Comparison of ENCODE assay signal across 8 cellular contexts in the genomic region with DNA sequence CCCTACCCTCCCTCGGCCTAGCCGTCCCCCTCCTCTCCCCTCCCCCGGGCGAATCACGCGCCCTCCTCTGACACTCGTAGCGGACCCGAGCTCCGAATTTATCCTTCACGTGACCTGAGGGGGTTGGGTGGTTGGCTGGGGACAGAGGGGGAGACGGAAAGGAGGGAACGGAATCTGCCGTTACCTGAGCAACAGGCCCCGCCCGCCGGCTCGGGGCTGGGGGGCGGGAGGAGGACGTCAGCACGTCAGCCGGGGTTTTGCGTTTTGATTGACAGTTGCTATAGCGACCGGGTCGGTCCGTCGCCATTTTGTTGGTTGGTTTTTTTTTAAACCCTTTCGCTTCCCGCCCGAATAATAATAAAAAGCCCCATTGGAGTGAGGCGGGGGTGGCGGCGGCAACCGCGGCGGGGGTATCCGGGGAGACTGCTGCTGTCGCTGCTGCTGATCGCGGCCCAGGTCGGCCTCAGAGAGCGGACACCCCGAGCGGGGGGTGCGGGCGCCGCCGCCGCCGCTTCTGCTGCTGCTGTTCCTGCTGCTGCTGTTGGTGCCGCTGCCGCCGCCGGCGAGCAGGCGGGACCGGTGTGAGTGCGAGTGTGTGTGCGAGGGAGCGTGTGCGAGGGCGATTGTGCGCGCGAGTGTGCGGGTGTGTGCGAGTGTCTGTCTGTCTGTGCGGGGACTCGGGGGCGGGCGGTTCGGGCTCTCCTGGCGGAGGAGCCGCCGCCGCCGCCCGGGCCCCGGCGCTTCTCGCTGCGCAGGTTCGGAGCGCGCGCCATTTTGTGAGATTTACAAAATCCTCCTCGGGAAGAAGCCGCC. TPM values are rescaled to one million over a fixed set of nuclear protein-coding genes. Genes with fewer than 3 reads are reported as not detected.
A peak's percentile ranks its signal among the peaks of the same experiment; 100 is the strongest.
DNase-seq lines count a peak whose midpoint lies in the region; ATAC-seq lines count a peak whose summit lies in the region.

A gene (plus strand): TSS at position 286 of the 813 bp plus-strand sequence. CDS start 53,602 bp downstream, outside the sequence.

- peak within 1 kb of the TSS; percentile 80 to 100 for H3K14ac ChIP-seq in mesenchymal stem cell (ENCODE audit: low read length in 2 of 2)

- peak within 1 kb of the TSS; percentile 68 to 100 for H3K23ac ChIP-seq in mesenchymal stem cell (ENCODE audit: low read length in 2 of 2)

- peak within 1 kb of the TSS; percentile 95 for H3K4me3 Mint-ChIP-seq in activated CD8-positive, alpha-beta memory T cell treated with anti-CD3 and anti-CD28 coated beads, Interleukin-2, amount 10 ng/mL, durations not matched to agents 7 days and 5 days

- H3K4me1 ChIP-seq in NT2/D1 (ENCODE audit: insufficient read depth, insufficient read length) (peaks cover 4% of the 10 kb centered on the region), endocrine pancreas (ENCODE audit: control insufficient read depth, insufficient read depth, low read length) (peaks cover 23% of the 10 kb centered on the region), mesenchymal stem cell (ENCODE audit: control insufficient read depth, insufficient read depth, low read depth, low read length) (no peaks in the 10 kb centered on the region)

- H3K4me3 ChIP-seq in NT2/D1 (ENCODE audit: insufficient read length, low read depth) (peak within 1 kb of the TSS; percentile 94), endocrine pancreas (ENCODE audit: control insufficient read depth, insufficient read depth, low read length) (peak within 1 kb of the TSS; percentile 88), mesenchymal stem cell (ENCODE audit: insufficient read depth in 1 of 2, low read depth in 1 of 2, low read length in 2 of 2) (peak within 1 kb of the TSS; percentile 92 to 98)

- H3K9me3 ChIP-seq in NT2/D1 (ENCODE audit: insufficient read depth, low read length) (no peaks in the 10 kb centered on the region), endocrine pancreas (ENCODE audit: control insufficient read depth, low read length) (no peaks in the 10 kb centered on the region), mesenchymal stem cell (ENCODE audit: control insufficient read depth, low read length) (no peaks in the 10 kb centered on the region)

- DNase-seq in COR-L47 (lab: John Stamatoyannopoulos, UW) (peak; percentile 99), HUDEP-2 (lab: John Stamatoyannopoulos, UW; ENCODE audit: unreplicated experiment in 76 of 76) (peak; percentile 83 to 100 (median 99)), NT2/D1 (ENCODE audit: low read depth, low spot score) (peak; percentile 100), mesenchymal stem cell (peak; percentile 100)
- peak; percentile 99 for DNase-seq in activated CD8-positive, alpha-beta memory T cell treated with anti-CD3 and anti-CD28 coated beads, Interleukin-2, amount 10 ng/mL, durations not matched to agents 7 days and 5 days
- peak; percentile 98 for DNase-seq in stimulated activated CD8-positive, alpha-beta memory T cell treated with anti-CD3 and anti-CD28 coated beads, Interleukin-12 subunit alpha, Interleukin-12 subunit beta, amount 100 ng/mL, for 4 hours (ENCODE audit: low read depth)

- no peaks in the 10 kb centered on the region for H3K27me3 ChIP-seq in NT2/D1 (ENCODE audit: insufficient read depth, insufficient read length)
- H3K27me3 ChIP-seq in endocrine pancreas (ENCODE audit: control insufficient read depth, insufficient read depth, low read length): no peaks in the 10 kb centered on the region
- no peaks in the 10 kb centered on the region for H3K27me3 ChIP-seq in mesenchymal stem cell (ENCODE audit: control insufficient read depth in 1 of 2, insufficient read depth in 1 of 2, low read length in 2 of 2)

- H3K79me1 ChIP-seq in mesenchymal stem cell (replicated peaks; ENCODE audit: low read length, poor library complexity, severe bottlenecking): no peaks in the 10 kb centered on the region

- H3K4me1 Mint-ChIP-seq in activated CD8-positive, alpha-beta memory T cell treated with anti-CD3 and anti-CD28 coated beads, Interleukin-2, amount 10 ng/mL, durations not matched to agents 7 days and 5 days: peaks cover 39% of the 10 kb centered on the region

- peak within 1 kb of the TSS; percentile 93 for H3K27ac ChIP-seq in mesenchymal stem cell (ENCODE audit: low read length, poor library complexity, severe bottlenecking)

- H2BK15ac ChIP-seq in mesenchymal stem cell (ENCODE audit: low read depth, poor library complexity, severe bottlenecking): peak within 1 kb of the TSS; percentile 99

- H3K36me3 ChIP-seq in NT2/D1 (ENCODE audit: insufficient read depth, insufficient read length, low read length) (peaks cover 5% of the 10 kb centered on the region), endocrine pancreas (ENCODE audit: control insufficient read depth, insufficient read depth, low read length) (no peaks in the 10 kb centered on the region), mesenchymal stem cell (ENCODE audit: control insufficient read depth in 1 of 2, insufficient read depth in 2 of 2, low read depth in 1 of 2, low read length in 2 of 2) (no peaks in the 10 kb centered on the region)

- H4K91ac ChIP-seq in mesenchymal stem cell (ENCODE audit: low read length): peak within 1 kb of the TSS; percentile 99

- H2BK5ac ChIP-seq in mesenchymal stem cell (ENCODE audit: low read depth, low read length, poor library complexity, severe bottlenecking): peak within 1 kb of the TSS; percentile 97

- no peak within 1 kb of the TSS for H2AK5ac ChIP-seq in mesenchymal stem cell (ENCODE audit: low read length, severe bottlenecking)

- peak within 1 kb of the TSS; percentile 96 for H4K8ac ChIP-seq in mesenchymal stem cell (ENCODE audit: low read length)

- H3K4me2 ChIP-seq in mesenchymal stem cell (ENCODE audit: low read length, poor library complexity, severe bottlenecking): peak within 1 kb of the TSS; percentile 53

- H2BK12ac ChIP-seq in mesenchymal stem cell (ENCODE audit: low read length in 2 of 2): peak within 1 kb of the TSS; percentile 94 to 99

- ATAC-seq in GM21381 (IDR thresholded peaks at IDR 0.05; ENCODE audit: unreplicated experiment): peak; percentile 57
- peak; percentile 78 for ATAC-seq in activated CD8-positive, alpha-beta memory T cell treated with anti-CD3 and anti-CD28 coated beads, Interleukin-2, amount 10 ng/mL, durations not matched to agents 7 days and 5 days

- peak within 1 kb of the TSS; percentile 99 to 100 for H3K4ac ChIP-seq in mesenchymal stem cell (ENCODE audit: low read depth in 1 of 2, low read length in 2 of 2)

- H3K18ac ChIP-seq in mesenchymal stem cell (ENCODE audit: low read depth in 1 of 2, low read length in 2 of 2): peak within 1 kb of the TSS; percentile 97 to 100

- no peaks in the 10 kb centered on the region for H3K27me3 Mint-ChIP-seq in activated CD8-positive, alpha-beta memory T cell treated with anti-CD3 and anti-CD28 coated beads, Interleukin-2, amount 10 ng/mL, durations not matched to agents 7 days and 5 days

- H3K9ac ChIP-seq in NT2/D1 (ENCODE audit: insufficient read length, low read depth) (peak within 1 kb of the TSS; percentile 100), endocrine pancreas (ENCODE audit: control insufficient read depth, insufficient read depth, low read length) (peak within 1 kb of the TSS; percentile 88), mesenchymal stem cell (ENCODE audit: low read length) (peak within 1 kb of the TSS; percentile 100)

- CTCF ChIA-PET in activated CD8-positive, alpha-beta memory T cell treated with anti-CD3 and anti-CD28 coated beads, Interleukin-2, amount 10 ng/mL, durations not matched to agents 7 days and 5 days (lab: Charles Lee): interaction anchor here (1.0 kb wide), 1 partner anchor 146 kb away, joined by 4 read pairs; no protein-coding TSS in a partner anchor

- H2AFZ ChIP-seq in mesenchymal stem cell (ENCODE audit: low read depth, low read length): peak within 1 kb of the TSS; percentile 69

- under 1% methylated on average over 45 of the region's 89 CpGs for WGBS in mesenchymal stem cell

- H3K9me3 Mint-ChIP-seq in activated CD8-positive, alpha-beta memory T cell treated with anti-CD3 and anti-CD28 coated beads, Interleukin-2, amount 10 ng/mL, durations not matched to agents 7 days and 5 days (ENCODE audit: low read depth): no peaks in the 10 kb centered on the region

- H3K27ac Mint-ChIP-seq in activated CD8-positive, alpha-beta memory T cell treated with anti-CD3 and anti-CD28 coated beads, Interleukin-2, amount 10 ng/mL, durations not matched to agents 7 days and 5 days: peak within 1 kb of the TSS; percentile 100

- peak within 1 kb of the TSS; percentile 99 for H2BK120ac ChIP-seq in mesenchymal stem cell (ENCODE audit: low read depth, low read length)

- peaks cover 11% of the 10 kb centered on the region for H3K36me3 Mint-ChIP-seq in activated CD8-positive, alpha-beta memory T cell treated with anti-CD3 and anti-CD28 coated beads, Interleukin-2, amount 10 ng/mL, durations not matched to agents 7 days and 5 days

RNA-seq across cellular contexts. Expression of the gene that starts here (rescaled TPM):
- total RNA-seq in activated CD8-positive, alpha-beta memory T cell treated with anti-CD3 and anti-CD28 coated beads, Interleukin-2, amount 10 ng/mL, durations not matched to agents 7 days and 5 days: 10 to 100 TPM; 75.7 to 83.3 TPM
- polyA plus RNA-seq in mesenchymal stem cell (2013, experiment 1 of 2): 19.3 TPM
- 19.3 TPM for polyA plus RNA-seq in mesenchymal stem cell (2013, experiment 2 of 2)

Comparison
In these comparisons a context has a peak if more than half of its experiments do, and no peak if none do; other contexts are left out.
1. Peak in every context shown above with its lines: DNase-seq, ATAC-seq, H3K4me3 ChIP-seq and H3K27ac ChIP-seq.